ENCODE assay signal across 18 cellular contexts in genomic region chr5:155006265-155006664, GRCh38. TPM values are rescaled to one million over a fixed set of nuclear protein-coding genes. Genes with fewer than 3 reads are reported as not detected.
"Had no signal": no experiment of that assay in that cellular context is flagged by ENCODE, and none has a peak within 500 bp of the region (broad histone marks: within the 10 kb centered on the region; RNA-seq: fewer than 3 reads in every experiment).

No MANE protein-coding gene starts in this region.

RNA-seq across cellular contexts. Expression of gene KIF4B, which starts 7.3 kb away (rescaled TPM):
- total RNA-seq: naive thymus-derived CD8-positive, alpha-beta T cell; natural killer cell; natural killer cell treated with Interleukin-12 subunit alpha and Interleukin-12 subunit beta and Interleukin-15 and Interleukin-18, amount 100 ng/mL, for 72 hours; neural crest cell; omental fat pad; osteoblast; osteocyte; pancreas; progenitor cell of endocrine pancreas; right atrium auricular region; right lobe of liver; sciatic nerve; smooth muscle cell had no signal
- polyA plus RNA-seq: naive thymus-derived CD8-positive, alpha-beta T cell; neural cell; ovary; pancreas; right cardiac atrium; small intestine; smooth muscle cell; spleen had no signal
